Comparison of ENCODE assay signal across 25 cellular contexts in genomic region chr12:76633415-76633814, GRCh38.
DNase-seq lines count a peak whose midpoint lies in the region; ATAC-seq, FAIRE-seq and TF ChIP-seq lines count a peak whose summit lies in the region.
"Had no signal": no experiment of that assay in that cellular context is flagged by ENCODE, and none has a peak within 500 bp of the region (broad histone marks: within the 10 kb centered on the region; RNA-seq: fewer than 3 reads in every experiment).

No MANE protein-coding gene starts in this region.

- no TSS peak for BruUV-seq in endothelial cell of umbilical vein (replicated peaks; lab: Mats Ljungman, UMichigan)

- no peaks in the 10 kb centered on the region for H3K9me1 ChIP-seq in endothelial cell of umbilical vein (replicated peaks; ENCODE audit: control insufficient read depth, extremely low read depth, insufficient read depth, low read length)

- no peak for TF ChIP-seq CTCF in heart right ventricle (IDR thresholded peaks at IDR 0.05)
- no peak for TF ChIP-seq CTCF in right atrium auricular region (IDR thresholded peaks at IDR 0.05)
- TF ChIP-seq CTCF in endothelial cell of umbilical vein (IDR thresholded peaks at IDR 0.05; ENCODE audit: extremely low read depth in 1 of 2, insufficient read depth in 1 of 2, low read depth in 1 of 2, low read length in 2 of 2), result no peak
- no peak for TF ChIP-seq CTCF in WTC11 (IDR thresholded peaks at IDR 0.05)

- no peak for TF ChIP-seq POLR2A in endothelial cell of umbilical vein (IDR thresholded peaks at IDR 0.05; ENCODE audit: low read depth, low read length)

- no peak overlapping the region; the same call in 1 of the 2 replicates for H3K4me3 Mint-ChIP-seq in WTC11
- H3K4me3 Mint-ChIP-seq: activated B cell treated with CpG ODN at 0.5 μM for 24 hours; HFFc6; IgD-negative memory B cell; natural killer cell treated with Interleukin-12 subunit alpha and Interleukin-12 subunit beta and Interleukin-15 and Interleukin-18, amount 100 ng/mL, for 72 hours; stimulated activated memory B cell treated with anti-CD40 and anti-IgM and Interleukin-4, amounts not matched to agents 10 μg/mL and 1 μg/mL and 100 μg/mL, for 72 hours had no signal

- H3K27me3 Mint-ChIP-seq in WTC11 (ENCODE audit: low read depth), result no peaks in the 10 kb centered on the region
- H3K27me3 Mint-ChIP-seq: activated B cell treated with CpG ODN at 0.5 μM for 24 hours; stimulated activated memory B cell treated with anti-CD40 and anti-IgM and Interleukin-4, amounts not matched to agents 10 μg/mL and 1 μg/mL and 100 μg/mL, for 72 hours had no signal

- dilution Hi-C loops in endothelial cell of umbilical vein (cut with MboI; ENCODE audit: extremely low pct_ligation_motif_present, low sequenced_read_pairs), result no loop called here

- CTCF ChIA-PET in endothelial cell of umbilical vein (lab: Charles Lee), result interaction anchor here (0.6 to 1.9 kb wide), 3 partner anchors 10 to 45 kb away, joined by 3 to 4 read pairs (median 3); no protein-coding TSS in a partner anchor
- CTCF ChIA-PET in WTC11 (lab: Charles Lee), result interaction anchor here (0.8 to 2.5 kb wide), 3 partner anchors 12 to 378 kb away, joined by 3 to 10 read pairs (median 9); no protein-coding TSS in a partner anchor

- peaks cover 34% of the 10 kb centered on the region for H3K4me1 Mint-ChIP-seq in WTC11
- H3K4me1 Mint-ChIP-seq: activated B cell treated with CpG ODN at 0.5 μM for 24 hours had no signal

- H3K36me3 ChIP-seq in heart right ventricle (no peaks in the 10 kb centered on the region), right atrium auricular region (no peaks in the 10 kb centered on the region), endothelial cell of umbilical vein (ENCODE audit: control insufficient read depth in 2 of 2, extremely low read depth in 1 of 2, insufficient read depth in 2 of 2, low read length in 2 of 2) (no peaks in the 10 kb centered on the region)
- H3K36me3 ChIP-seq: sigmoid colon had no signal

- FAIRE-seq in endothelial cell of umbilical vein (lab: Jason Lieb, UNC), result no peak
- FAIRE-seq: frontal cortex, GM18507 had no signal

- ATAC-seq in heart right ventricle (peak in 7 of 8 donors; percentile 76 to 96 (median 86)), GM19467 (IDR thresholded peaks at IDR 0.05; ENCODE audit: unreplicated experiment) (no peak), WTC11 (no peak)
- ATAC-seq: natural killer cell treated with Interleukin-12 subunit alpha and Interleukin-12 subunit beta and Interleukin-15 and Interleukin-18, amount 100 ng/mL, for 72 hours; stimulated activated memory B cell treated with anti-CD40 and anti-IgM and Interleukin-4, amounts not matched to agents 10 μg/mL and 1 μg/mL and 100 μg/mL, for 72 hours had no signal

- no peak overlapping the region for H3K27ac Mint-ChIP-seq in WTC11
- H3K27ac Mint-ChIP-seq: activated B cell treated with CpG ODN at 0.5 μM for 24 hours; HFFc6; IgD-negative memory B cell; natural killer cell treated with Interleukin-12 subunit alpha and Interleukin-12 subunit beta and Interleukin-15 and Interleukin-18, amount 100 ng/mL, for 72 hours; stimulated activated memory B cell treated with anti-CD40 and anti-IgM and Interleukin-4, amounts not matched to agents 10 μg/mL and 1 μg/mL and 100 μg/mL, for 72 hours had no signal

- DNase-seq in heart right ventricle (peak in 1 of 2 donors; percentile 43), right atrium auricular region (ENCODE audit: low spot score) (no peak), NCI-H82 treated with DMSO at 0.1 percent for 48 hours (lab: John Stamatoyannopoulos, UW; ENCODE audit: unreplicated experiment) (peak; percentile 22), endothelial cell of umbilical vein (ENCODE audit: low read depth, low spot score) (peak; percentile 34), hepatic stellate cell (ENCODE audit: low spot score) (no peak), WTC11 (ENCODE audit: low spot score) (no peak)
- DNase-seq in stimulated activated naive CD4-positive, alpha-beta T cell (lab: John Stamatoyannopoulos, UW), result no peak
- DNase-seq: ACHN; activated B cell treated with CpG ODN at 0.5 μM for 24 hours; activated CD4-positive, alpha-beta T cell treated with anti-CD3 and anti-CD28 coated beads, Interleukin-2, amount 50 U/mL, for 48 hours; C1 segment of cervical spinal cord; HFFc6; left cardiac atrium; midbrain; NCI-H1694 treated with DMSO at 0.1 percent for 48 hours; NCI-H446 treated with DMSO at 0.1 percent for 48 hours; SHP77; sigmoid colon; T-helper 1 cell had no signal

- H3K4me3 ChIP-seq in heart right ventricle (no peak overlapping the region), right atrium auricular region (no peak overlapping the region), endothelial cell of umbilical vein (replicated peaks in 1 of 3; ENCODE audit: insufficient read depth in 1 of 3, low read depth in 1 of 3, low read length in 3 of 3) (no peak overlapping the region)
- H3K4me3 ChIP-seq: sigmoid colon had no signal

- no peaks in the 10 kb centered on the region for H4K20me1 ChIP-seq in endothelial cell of umbilical vein (replicated peaks; ENCODE audit: control insufficient read depth, extremely low read depth, insufficient read depth, low read length)

- no peaks in the 10 kb centered on the region for H3K9me3 ChIP-seq in heart right ventricle
- H3K9me3 ChIP-seq in right atrium auricular region, result no peaks in the 10 kb centered on the region
- no peaks in the 10 kb centered on the region for H3K9me3 ChIP-seq in endothelial cell of umbilical vein (replicated peaks; ENCODE audit: control insufficient read depth, insufficient read depth, low read length)
- H3K9me3 ChIP-seq: sigmoid colon had no signal

- no peaks in the 10 kb centered on the region for H3K79me2 ChIP-seq in endothelial cell of umbilical vein (ENCODE audit: control insufficient read depth, insufficient read depth, low read length)

- no peak overlapping the region for H3K9ac ChIP-seq in endothelial cell of umbilical vein (replicated peaks; ENCODE audit: extremely low read depth, insufficient read depth, low read length)

- no peaks in the 10 kb centered on the region for H3K9me3 Mint-ChIP-seq in WTC11
- H3K9me3 Mint-ChIP-seq: activated B cell treated with CpG ODN at 0.5 μM for 24 hours; HFFc6; natural killer cell treated with Interleukin-12 subunit alpha and Interleukin-12 subunit beta and Interleukin-15 and Interleukin-18, amount 100 ng/mL, for 72 hours; stimulated activated memory B cell treated with anti-CD40 and anti-IgM and Interleukin-4, amounts not matched to agents 10 μg/mL and 1 μg/mL and 100 μg/mL, for 72 hours had no signal

- peak overlapping the region in 7 of 10 donors; percentile 47 to 69 (median 56) for H3K27ac ChIP-seq in heart right ventricle
- H3K27ac ChIP-seq in right atrium auricular region, result peak overlapping the region in 1 of 2 donors; percentile 7
- no peak overlapping the region for H3K27ac ChIP-seq in endothelial cell of umbilical vein (ENCODE audit: insufficient read depth, low read depth, low read length)
- H3K27ac ChIP-seq: sigmoid colon had no signal

- H3K4me2 ChIP-seq in endothelial cell of umbilical vein (ENCODE audit: insufficient read depth, low read length), result no peak overlapping the region

- H3K4me1 ChIP-seq in heart right ventricle (peaks cover 0 to 24% (median 0%) of the 10 kb centered on the region in 9 donors), right atrium auricular region (peaks cover 0 to 6% of the 10 kb centered on the region in 2 donors), endothelial cell of umbilical vein (ENCODE audit: control insufficient read depth, extremely low read depth, insufficient read depth, low read length) (peaks cover 8% of the 10 kb centered on the region)

- no peaks in the 10 kb centered on the region for H3K27me3 ChIP-seq in heart right ventricle
- no peaks in the 10 kb centered on the region for H3K27me3 ChIP-seq in right atrium auricular region
- H3K27me3 ChIP-seq in endothelial cell of umbilical vein (ENCODE audit: control insufficient read depth in 2 of 2, insufficient read depth in 2 of 2, low read length in 2 of 2), result no peaks in the 10 kb centered on the region
- H3K27me3 ChIP-seq: sigmoid colon had no signal

- H2AFZ ChIP-seq in endothelial cell of umbilical vein (ENCODE audit: low read depth, low read length), result no peak overlapping the region

- H3K36me3 Mint-ChIP-seq in WTC11, result no peaks in the 10 kb centered on the region
- H3K36me3 Mint-ChIP-seq: IgD-negative memory B cell; natural killer cell treated with Interleukin-12 subunit alpha and Interleukin-12 subunit beta and Interleukin-15 and Interleukin-18, amount 100 ng/mL, for 72 hours; stimulated activated memory B cell treated with anti-CD40 and anti-IgM and Interleukin-4, amounts not matched to agents 10 μg/mL and 1 μg/mL and 100 μg/mL, for 72 hours had no signal

- intact Hi-C loops in heart right ventricle (cut with DNase I), result loop anchor here in 1 of 10 donors (5.0 kb wide), 2 partner anchors 34 to 129 kb away; partner anchors contain the start of gene ZDHHC17
- intact Hi-C loops in endothelial cell of umbilical vein (cut with micrococcal nuclease), result no loop called here

- POLR2A ChIA-PET in endothelial cell of umbilical vein (lab: Charles Lee), result no interaction called here
- POLR2A ChIA-PET in WTC11 (lab: Charles Lee), result no interaction called here

TF ChIP-seq in endothelial cell of umbilical vein, 7 proteins besides CTCF, POLR2A, EP300 and RAD21:
- TF ChIP-seq GATA2 (IDR thresholded peaks at IDR 0.05; ENCODE audit: insufficient read depth, insufficient read length, low read depth, low read length) (peak; percentile 29), EZH2 (IDR thresholded peaks at IDR 0.05; ENCODE audit: borderline replicate concordance, low read depth, low read length, severe bottlenecking) (no peak), FOS (IDR thresholded peaks at IDR 0.05; ENCODE audit: borderline replicate concordance, insufficient read depth, low read length) (no peak)

TF ChIP-seq in WTC11, 78 proteins besides CTCF, POLR2A, EP300 and RAD21 (continues in another document):
- TF ChIP-seq USF2 (CRISPR knock-in tag; IDR thresholded peaks at IDR 0.05), result no peak
- no peak for TF ChIP-seq ZNF232 (CRISPR knock-in tag; IDR thresholded peaks at IDR 0.05)
- TF ChIP-seq FOXJ3 (CRISPR knock-in tag; IDR thresholded peaks at IDR 0.05; ENCODE audit: borderline replicate concordance), result no peak

Comparison
In these comparisons a context has a peak if more than half of its experiments do, and no peak if none do; other contexts are left out.
1. ATAC-seq: peak in heart right ventricle (7 of 8); none in GM19467 (single experiment) and WTC11 (single experiment).
2. DNase-seq: peak in NCI-H82 treated with DMSO at 0.1 percent for 48 hours (single experiment) and endothelial cell of umbilical vein (single experiment); none in right atrium auricular region (single experiment), hepatic stellate cell (single experiment), stimulated activated naive CD4-positive, alpha-beta T cell (0 of 6) and WTC11 (single experiment).